20 cellular contexts compared by ENCODE assay signal in genomic region chr3:10925436-10926260, GRCh38.
"Had no signal": no experiment of that assay in that cellular context is flagged by ENCODE, and none has a peak within 500 bp of the region (broad histone marks: within the 10 kb centered on the region; RNA-seq: fewer than 3 reads in every experiment).

No MANE protein-coding gene starts in this region.

- H3K9me3 Mint-ChIP-seq: activated T-helper 1 cell treated with anti-CD3 and anti-CD28 coated beads, Interleukin-12 subunit alpha, Interleukin-12 subunit beta, Interleukin-2, Interleukin-4 antibody, amounts not matched to agents 30 ng/mL and 10 ng/mL and 1 ng/mL, durations not matched to agents 14 hours and 24 hours and 36 hours; endodermal cell; neural progenitor cell had no signal

- H3K4me3 ChIP-seq: heart right ventricle, lower lobe of right lung, neural progenitor cell, sigmoid colon, thoracic aorta, upper lobe of right lung had no signal

- H3K9ac ChIP-seq: neural progenitor cell had no signal

- H3K27ac Mint-ChIP-seq: activated B cell treated with CpG ODN at 0.5 μM for 24 hours; activated CD4-positive, alpha-beta T cell treated with anti-CD3 and anti-CD28 coated beads for 36 hours; activated naive CD8-positive, alpha-beta T cell treated with anti-CD3 and anti-CD28 coated beads for 36 hours; activated T-helper 1 cell treated with anti-CD3 and anti-CD28 coated beads, Interleukin-12 subunit alpha, Interleukin-12 subunit beta, Interleukin-2, Interleukin-4 antibody, amounts not matched to agents 30 ng/mL and 10 ng/mL and 1 ng/mL, durations not matched to agents 14 hours and 24 hours and 36 hours; endodermal cell; naive B cell; neural progenitor cell; progenitor cell of endocrine pancreas had no signal

- H3K27me3 ChIP-seq: sigmoid colon, upper lobe of right lung had no signal

- H3K36me3 Mint-ChIP-seq: activated naive CD8-positive, alpha-beta T cell treated with anti-CD3 and anti-CD28 coated beads for 36 hours; neural progenitor cell had no signal

- H3K4me3 Mint-ChIP-seq: activated B cell treated with CpG ODN at 0.5 μM for 24 hours; activated CD4-positive, alpha-beta T cell treated with anti-CD3 and anti-CD28 coated beads for 36 hours; activated naive CD8-positive, alpha-beta T cell treated with anti-CD3 and anti-CD28 coated beads for 36 hours; activated T-helper 1 cell treated with anti-CD3 and anti-CD28 coated beads, Interleukin-12 subunit alpha, Interleukin-12 subunit beta, Interleukin-2, Interleukin-4 antibody, amounts not matched to agents 30 ng/mL and 10 ng/mL and 1 ng/mL, durations not matched to agents 14 hours and 24 hours and 36 hours; endodermal cell; naive B cell; neural progenitor cell had no signal

- H3K4me1 Mint-ChIP-seq: activated B cell treated with CpG ODN at 0.5 μM for 24 hours; activated CD4-positive, alpha-beta T cell treated with anti-CD3 and anti-CD28 coated beads for 36 hours; activated naive CD8-positive, alpha-beta T cell treated with anti-CD3 and anti-CD28 coated beads for 36 hours; endodermal cell; naive B cell had no signal

- ATAC-seq: activated CD4-positive, alpha-beta T cell treated with anti-CD3 and anti-CD28 coated beads for 36 hours had no signal

- H3K4me2 ChIP-seq: neural progenitor cell had no signal

- DNase-seq: activated B cell treated with CpG ODN at 0.5 μM for 24 hours; activated CD4-positive, alpha-beta T cell treated with anti-CD3 and anti-CD28 coated beads for 36 hours; activated CD4-positive, alpha-beta T cell treated with anti-CD3 and anti-CD28 coated beads, Interleukin-2, amount 50 U/mL, for 4 hours; activated naive CD8-positive, alpha-beta T cell treated with anti-CD3 and anti-CD28 coated beads for 36 hours; cortex of kidney; endodermal cell; foreskin fibroblast; heart right ventricle; lower lobe of right lung; mesendoderm; naive B cell; retina; sigmoid colon; stimulated activated CD4-positive, alpha-beta T cell treated with anti-CD3 and anti-CD28 coated beads, Interleukin-4, amount 100 ng/mL, for 24 hours; stimulated activated naive CD4-positive, alpha-beta T cell treated with Interleukin-2 at 50 U/mL for 16 hours; upper lobe of right lung had no signal

- H3K36me3 ChIP-seq: heart right ventricle, lower lobe of right lung, neural progenitor cell, sigmoid colon, thoracic aorta, upper lobe of right lung had no signal

- H3K4me1 ChIP-seq: heart right ventricle, lower lobe of right lung, neural progenitor cell, sigmoid colon, upper lobe of right lung had no signal

- H3K27ac ChIP-seq: heart right ventricle, lower lobe of right lung, neural progenitor cell, sigmoid colon, thoracic aorta, upper lobe of right lung had no signal

- H3K9me3 ChIP-seq: lower lobe of right lung, thoracic aorta, upper lobe of right lung had no signal
